ENCODE assay signal across 8 cellular contexts in the genomic region with DNA sequence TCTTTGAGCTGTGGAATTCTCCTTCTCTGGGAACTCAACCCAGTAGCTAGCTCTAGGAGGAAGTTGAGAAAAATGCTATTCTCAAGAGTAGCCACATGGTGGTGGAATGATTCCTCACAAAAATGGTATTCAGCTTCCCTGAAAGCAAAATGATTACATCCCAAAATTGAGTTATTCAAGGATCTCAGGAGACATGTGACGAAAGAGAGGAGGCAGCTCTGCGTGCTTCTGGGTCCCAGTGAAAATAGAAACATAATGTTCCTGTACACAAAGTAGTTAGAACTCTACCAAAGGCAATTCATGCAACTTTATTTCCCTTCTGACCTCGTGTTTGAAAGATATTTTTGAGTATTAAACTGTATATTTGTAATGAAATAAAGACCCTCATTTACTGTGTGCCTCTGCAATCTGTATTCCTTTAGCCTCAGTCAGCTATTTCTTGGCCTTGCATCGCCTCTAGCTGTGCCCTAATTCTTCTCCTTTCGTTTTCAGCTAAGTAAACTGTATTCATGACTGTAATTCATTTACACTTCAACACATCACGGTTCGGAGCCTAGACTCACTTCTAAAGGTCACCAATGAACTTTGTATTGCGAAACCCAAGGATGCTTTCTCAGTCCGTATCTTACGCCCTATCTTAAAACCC.
DNase-seq lines count a peak whose midpoint lies in the region; ATAC-seq and TF ChIP-seq lines count a peak whose summit lies in the region.

No MANE protein-coding gene starts in this region.

- no peaks in the 10 kb centered on the region for H3K9me3 Mint-ChIP-seq in Calu3 (ENCODE audit: low read depth, unreplicated experiment)

- intact Hi-C loops in Calu3 (cut with micrococcal nuclease; ENCODE audit: unreplicated experiment) = loop anchor here (1.0 to 10.0 kb wide), 7 partner anchors 71 to 581 kb away; a partner anchor contains a TSS
- intact Hi-C loops in transverse colon (cut with DNase I; ENCODE audit: low total_unique reads) = loop anchor here (10.0 kb wide), 1 partner anchor 379 kb away; a partner anchor contains a TSS

- H3K4me3 ChIP-seq in OCI-LY3 (ENCODE audit: low read length) = peak overlapping the region; percentile 63
- H3K4me3 ChIP-seq in lung = no peak overlapping the region
- peak overlapping the region in 1 of 4 donors; percentile 21 for H3K4me3 ChIP-seq in transverse colon

- H3K9ac ChIP-seq in OCI-LY3 (ENCODE audit: low read length) = peak overlapping the region; percentile 61

- peaks cover 6% of the 10 kb centered on the region for H3K4me1 Mint-ChIP-seq in Calu3 (ENCODE audit: low read depth, unreplicated experiment)

- DNase-seq in Calu3 (peak; percentile 41), GOT3 (lab: John Stamatoyannopoulos, UW) (peak; percentile 73), dedifferentiated amniotic fluid mesenchymal stem cell (ENCODE audit: extremely low spot score) (peak; percentile 93), lung (ENCODE audit: low spot score) (no peak), transverse colon (no peak)
- no peak for DNase-seq in activated CD8-positive, alpha-beta memory T cell treated with anti-CD3 and anti-CD28 coated beads, Interleukin-2, amount 50 U/mL, for 4 hours

- no peaks in the 10 kb centered on the region for H3K27me3 ChIP-seq in OCI-LY3 (ENCODE audit: low read depth, low read length)
- H3K27me3 ChIP-seq in lung (ENCODE audit: control insufficient read depth, insufficient read depth) = no peaks in the 10 kb centered on the region
- no peaks in the 10 kb centered on the region for H3K27me3 ChIP-seq in transverse colon

- TF ChIP-seq EP300 in transverse colon (IDR thresholded peaks at IDR 0.05; ENCODE audit: low read depth) = no peak

- H2AFZ ChIP-seq in OCI-LY3 (ENCODE audit: low read depth, low read length) = peak overlapping the region; percentile 39

- H3K9me3 ChIP-seq in OCI-LY3 (ENCODE audit: insufficient read depth, low read length) (no peaks in the 10 kb centered on the region), lung (ENCODE audit: control insufficient read depth in 2 of 2, insufficient read depth in 1 of 2, low read length in 1 of 2) (no peaks in the 10 kb centered on the region), transverse colon (no peaks in the 10 kb centered on the region)

- no peaks in the 10 kb centered on the region for H3K36me3 Mint-ChIP-seq in Calu3 (ENCODE audit: insufficient read depth, unreplicated experiment)

- ATAC-seq in lung (ENCODE audit: insufficient read depth, low FRiP score) = peak; percentile 76
- ATAC-seq in GM18868 (IDR thresholded peaks at IDR 0.05; ENCODE audit: unreplicated experiment) = no peak

- TF ChIP-seq POLR2A in transverse colon (IDR thresholded peaks at IDR 0.05) = no peak

- no peak overlapping the region for H3K4me3 Mint-ChIP-seq in Calu3 (ENCODE audit: low read depth, unreplicated experiment)

- H3K4me2 ChIP-seq in OCI-LY3 (ENCODE audit: low read length) = peak overlapping the region; percentile 85

- CTCF ChIA-PET in Calu3 (lab: Charles Lee) = interaction anchor here (0.6 to 2.5 kb wide), 16 partner anchors 9 to 429 kb away, joined by 3 to 93 read pairs (median 4); no protein-coding TSS in a partner anchor

- no peaks in the 10 kb centered on the region for H3K36me3 ChIP-seq in OCI-LY3 (replicated peaks; ENCODE audit: low read depth, low read length)
- H3K36me3 ChIP-seq in lung (ENCODE audit: control insufficient read depth in 2 of 2, insufficient read depth in 2 of 2, low read length in 2 of 2) = no peaks in the 10 kb centered on the region
- H3K36me3 ChIP-seq in transverse colon = no peaks in the 10 kb centered on the region

- H4K20me1 ChIP-seq in OCI-LY3 (ENCODE audit: insufficient read depth, low read length) = no peaks in the 10 kb centered on the region

- H3K27ac Mint-ChIP-seq in Calu3 (ENCODE audit: unreplicated experiment) = no peak overlapping the region

- H3K27ac ChIP-seq in OCI-LY3 (ENCODE audit: low read length) = peak overlapping the region; percentile 29
- peak overlapping the region; percentile 60 to 72 for H3K27ac ChIP-seq in lung (ENCODE audit: low read depth in 1 of 2, low read length in 1 of 2)
- H3K27ac ChIP-seq in transverse colon = peak overlapping the region; percentile 63 to 78 (median 72)

- H3K4me1 ChIP-seq in OCI-LY3 (ENCODE audit: low read length) = peaks cover 70% of the 10 kb centered on the region
- H3K4me1 ChIP-seq in lung (ENCODE audit: control insufficient read depth in 2 of 2, insufficient read depth in 2 of 2, low read length in 2 of 2) = peaks cover 3 to 5% of the 10 kb centered on the region in 2 donors
- peaks cover 0 to 42% (median 6%) of the 10 kb centered on the region in 4 donors for H3K4me1 ChIP-seq in transverse colon

- in situ Hi-C loops in transverse colon (cut with MboI; ENCODE audit: low pct_ligation_motif_present in 1 of 4, low pct_unique_long_range_greater_than_20kb in 1 of 4, low sequenced_read_pairs in 3 of 4) = loop anchor here in 2 of 4 donors (5.0 to 10.0 kb wide), 2 partner anchors 376 to 379 kb away; a partner anchor contains a TSS

- no TSS peak for BruUV-seq in Calu3 (replicated peaks; lab: Mats Ljungman, UMichigan)

- peak; percentile 65 for TF ChIP-seq CTCF in Calu3 (IDR thresholded peaks at IDR 0.05; ENCODE audit: unreplicated experiment)
- TF ChIP-seq CTCF in OCI-LY3 (IDR thresholded peaks at IDR 0.05; ENCODE audit: low read depth, low read length) = peak; percentile 94
- peak; percentile 56 for TF ChIP-seq CTCF in lung (IDR thresholded peaks at IDR 0.05; ENCODE audit: control extremely low read depth, extremely low read depth)
- TF ChIP-seq CTCF in transverse colon (IDR thresholded peaks at IDR 0.05) = peak; percentile 51 to 72 (median 63)

- no peaks in the 10 kb centered on the region for H3K27me3 Mint-ChIP-seq in Calu3 (ENCODE audit: unreplicated experiment)

- H3K79me2 ChIP-seq in OCI-LY3 (ENCODE audit: low read length) = no peaks in the 10 kb centered on the region

- WGBS in lung, 2 donors = 32 to 33% methylated on average over 10 of the region's 10 CpGs
- 16 to 18% methylated on average over 10 of the region's 10 CpGs for WGBS in transverse colon (ENCODE audit: low coverage in 1 of 2), 2 donors

Comparison
In these comparisons a context has a peak if more than half of its experiments do, and no peak if none do; other contexts are left out.
1. DNase-seq: peak in Calu3 (single experiment), GOT3 (single experiment) and dedifferentiated amniotic fluid mesenchymal stem cell (single experiment); none in lung (single experiment), transverse colon (single experiment) and activated CD8-positive, alpha-beta memory T cell treated with anti-CD3 and anti-CD28 coated beads, Interleukin-2, amount 50 U/mL, for 4 hours (single experiment).
2. Peak in every context shown above with its lines, with median percentiles within 50 percentile points of each other: CTCF ChIP-seq and H3K27ac ChIP-seq.